9 cellular contexts compared by ENCODE assay signal in the genomic region with DNA sequence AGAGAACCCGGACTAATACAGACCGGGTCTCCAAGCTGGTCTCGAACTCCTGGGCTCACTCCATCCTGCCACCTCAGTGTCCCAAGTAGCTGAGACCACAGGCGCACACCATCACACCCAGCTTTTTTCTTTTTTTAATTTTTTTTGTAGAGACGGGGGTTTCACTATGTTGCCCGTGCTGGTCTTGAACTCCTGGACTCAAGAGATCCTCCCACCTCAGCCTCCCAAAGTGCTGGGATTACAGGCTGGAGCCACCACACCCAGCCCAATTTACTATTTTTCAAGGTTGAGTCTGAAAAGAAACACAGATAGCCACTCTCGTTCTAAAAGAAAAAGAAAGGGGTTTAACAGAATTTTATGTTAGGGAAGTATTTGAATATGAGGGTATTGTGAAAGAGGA. TPM values are rescaled to one million over a fixed set of nuclear protein-coding genes. Genes with fewer than 3 reads are reported as not detected.
DNase-seq lines count a peak whose midpoint lies in the region; ATAC-seq and TF ChIP-seq lines count a peak whose summit lies in the region.
"Had no signal": no experiment of that assay in that cellular context is flagged by ENCODE, and none has a peak within 500 bp of the region (broad histone marks: within the 10 kb centered on the region; RNA-seq: fewer than 3 reads in every experiment).

No MANE protein-coding gene starts in this region.

- H3K4me2 ChIP-seq in OCI-LY7 (ENCODE audit: low read length): peak overlapping the region; percentile 89

- peaks cover 18% of the 10 kb centered on the region for H3K36me3 ChIP-seq in OCI-LY7 (ENCODE audit: insufficient read depth, low read length)

- peaks cover 34% of the 10 kb centered on the region for H4K20me1 ChIP-seq in OCI-LY7 (ENCODE audit: insufficient read depth, low read length)

- no peaks in the 10 kb centered on the region for H3K9me2 ChIP-seq in OCI-LY7 (ENCODE audit: insufficient read depth, low read length)

- TF ChIP-seq CTCF in OCI-LY7 (conservative IDR thresholded peaks at IDR 0.05; ENCODE audit: low read length) (no peak), progenitor cell of endocrine pancreas (IDR thresholded peaks at IDR 0.05; ENCODE audit: unreplicated experiment) (no peak)

- H2AFZ ChIP-seq in OCI-LY7 (ENCODE audit: low read length): no peak overlapping the region

- H3K79me2 ChIP-seq in OCI-LY7 (ENCODE audit: insufficient read depth, low read depth, low read length): peaks cover 69% of the 10 kb centered on the region

- no TSS peak for BruUV-seq in OCI-LY7 (replicated peaks; lab: Mats Ljungman, UMichigan)

- peak overlapping the region; percentile 93 for H3K4me3 ChIP-seq in OCI-LY7 (ENCODE audit: low read depth, low read length, poor library complexity, severe bottlenecking)

- no peaks in the 10 kb centered on the region for H3K9me3 ChIP-seq in OCI-LY7 (ENCODE audit: low read length)

- peaks cover 2% of the 10 kb centered on the region for H3K36me3 Mint-ChIP-seq in activated T-cell treated with anti-CD3 and anti-CD28 coated beads, Interleukin-2, amount 50 U/mL, for 4 hours (ENCODE audit: insufficient read depth)
- peaks cover 10% of the 10 kb centered on the region for H3K36me3 Mint-ChIP-seq in central memory CD8-positive, alpha-beta T cell (ENCODE audit: insufficient read depth)
- no peaks in the 10 kb centered on the region for H3K36me3 Mint-ChIP-seq in progenitor cell of endocrine pancreas (ENCODE audit: insufficient read depth)

- H3K4me1 Mint-ChIP-seq in activated T-cell treated with anti-CD3 and anti-CD28 coated beads, Interleukin-2, amount 50 U/mL, for 4 hours (ENCODE audit: low read depth): peaks cover 51% of the 10 kb centered on the region
- peaks cover 53% of the 10 kb centered on the region for H3K4me1 Mint-ChIP-seq in central memory CD8-positive, alpha-beta T cell
- peaks cover 36% of the 10 kb centered on the region for H3K4me1 Mint-ChIP-seq in progenitor cell of endocrine pancreas (ENCODE audit: low read depth)

- intact Hi-C loops in OCI-LY7 (cut with micrococcal nuclease; ENCODE audit: unreplicated experiment) (no loop called here), Right ventricle myocardium superior (cut with DNase I) (no loop called here)

- POLR2A ChIA-PET in OCI-LY7 (lab: Charles Lee): interaction anchor here (0.7 kb wide), 1 partner anchor 142 kb away, joined by 3 read pairs; no protein-coding TSS in a partner anchor

- H3K9me3 Mint-ChIP-seq in activated T-cell treated with anti-CD3 and anti-CD28 coated beads, Interleukin-2, amount 50 U/mL, for 4 hours: no peaks in the 10 kb centered on the region
- H3K9me3 Mint-ChIP-seq in central memory CD8-positive, alpha-beta T cell: no peaks in the 10 kb centered on the region
- H3K9me3 Mint-ChIP-seq in progenitor cell of endocrine pancreas (ENCODE audit: low read depth): no peaks in the 10 kb centered on the region

- DNase-seq in activated T-cell treated with anti-CD3 and anti-CD28 coated beads, Interleukin-2, amount 50 U/mL, for 4 hours: no peak
- no peak for DNase-seq in activated T-cell treated with anti-CD3 and anti-CD28 coated beads, Interleukin-2, amount 50 U/mL, for 48 hours
- DNase-seq in OCI-LY7 (ENCODE audit: low spot score) (no peak), progenitor cell of endocrine pancreas (ENCODE audit: low spot score, unreplicated experiment) (no peak), pons (ENCODE audit: low spot score) (no peak), Right ventricle myocardium superior (no peak)
- DNase-seq in central memory CD8-positive, alpha-beta T cell (ENCODE audit: low spot score in 2 of 2): no peak
- DNase-seq: kidney glomerular epithelial cell had no signal

- CTCF ChIA-PET in OCI-LY7 (lab: Charles Lee; ENCODE audit: unreplicated experiment): no interaction called here

- no peak for ATAC-seq in activated T-cell treated with anti-CD3 and anti-CD28 coated beads, Interleukin-2, amount 50 U/mL, for 4 hours
- ATAC-seq in central memory CD8-positive, alpha-beta T cell (replicated peaks; ENCODE audit: extremely low read depth, poor library complexity, severe bottlenecking): no peak
- ATAC-seq in Right ventricle myocardium superior (ENCODE audit: poor library complexity): no peak
- no peak for ATAC-seq in HG02763 (IDR thresholded peaks at IDR 0.05; ENCODE audit: unreplicated experiment)

- peak overlapping the region; percentile 69 for H3K4me3 Mint-ChIP-seq in activated T-cell treated with anti-CD3 and anti-CD28 coated beads, Interleukin-2, amount 50 U/mL, for 4 hours
- peak overlapping the region; percentile 38 for H3K4me3 Mint-ChIP-seq in central memory CD8-positive, alpha-beta T cell
- peak overlapping the region; percentile 48 for H3K4me3 Mint-ChIP-seq in progenitor cell of endocrine pancreas (ENCODE audit: low read depth)

- H3K4me1 ChIP-seq in OCI-LY7 (ENCODE audit: insufficient read depth, low read length, poor library complexity, severe bottlenecking): peaks cover 28% of the 10 kb centered on the region

- H3K27ac Mint-ChIP-seq in central memory CD8-positive, alpha-beta T cell (ENCODE audit: low read depth): peak overlapping the region; percentile 71
- peak overlapping the region; percentile 24 for H3K27ac Mint-ChIP-seq in progenitor cell of endocrine pancreas

- H3K27me3 Mint-ChIP-seq in activated T-cell treated with anti-CD3 and anti-CD28 coated beads, Interleukin-2, amount 50 U/mL, for 4 hours (ENCODE audit: low read depth): no peaks in the 10 kb centered on the region
- no peaks in the 10 kb centered on the region for H3K27me3 Mint-ChIP-seq in central memory CD8-positive, alpha-beta T cell
- no peaks in the 10 kb centered on the region for H3K27me3 Mint-ChIP-seq in progenitor cell of endocrine pancreas

- no peak overlapping the region for H3K27ac ChIP-seq in OCI-LY7 (ENCODE audit: low read depth, low read length, poor library complexity, severe bottlenecking)

RNA-seq across cellular contexts. Expression of a gene that starts 1.8 kb away (rescaled TPM):
- total RNA-seq in activated T-cell treated with anti-CD3 and anti-CD28 coated beads, Interleukin-2, amount 50 U/mL, for 4 hours: 100 to 1,000 TPM; 109 to 115 (median 112) TPM
- total RNA-seq in OCI-LY7 (2014; rRNA removed; shearing (Covaris generic)): 35.2 and 43.7 TPM in 2 replicates
- total RNA-seq in OCI-LY7 (2022) (63.6 and 71.5 TPM in 2 replicates), progenitor cell of endocrine pancreas (46.9 and 51.0 TPM in 2 replicates), Right ventricle myocardium superior (14.1 TPM)

RNA-seq across cellular contexts. Expression of a gene that starts 13.5 kb away (rescaled TPM):
- 100 to 1,000 TPM; 149 to 177 (median 162) TPM for total RNA-seq in activated T-cell treated with anti-CD3 and anti-CD28 coated beads, Interleukin-2, amount 50 U/mL, for 4 hours
- total RNA-seq in OCI-LY7 (2014; rRNA removed; shearing (Covaris generic)): 82.8 and 85.4 TPM in 2 replicates
- total RNA-seq in OCI-LY7 (2022) (86.3 and 98.3 TPM in 2 replicates), progenitor cell of endocrine pancreas (113 and 119 TPM in 2 replicates), Right ventricle myocardium superior (70.0 TPM)

RNA-seq across cellular contexts. Expression of a gene that starts 36.4 kb away (rescaled TPM):
- 10 to 100 TPM; 18.5 to 18.9 (median 18.6) TPM for total RNA-seq in activated T-cell treated with anti-CD3 and anti-CD28 coated beads, Interleukin-2, amount 50 U/mL, for 4 hours
- total RNA-seq in OCI-LY7 (2014; rRNA removed; shearing (Covaris generic)): 4.7 and 7.6 TPM in 2 replicates
- total RNA-seq in OCI-LY7 (2022) (12.5 and 15.9 TPM in 2 replicates), progenitor cell of endocrine pancreas (12.1 and 13.6 TPM in 2 replicates), Right ventricle myocardium superior (11.8 TPM)
